In the genomic region with DNA sequence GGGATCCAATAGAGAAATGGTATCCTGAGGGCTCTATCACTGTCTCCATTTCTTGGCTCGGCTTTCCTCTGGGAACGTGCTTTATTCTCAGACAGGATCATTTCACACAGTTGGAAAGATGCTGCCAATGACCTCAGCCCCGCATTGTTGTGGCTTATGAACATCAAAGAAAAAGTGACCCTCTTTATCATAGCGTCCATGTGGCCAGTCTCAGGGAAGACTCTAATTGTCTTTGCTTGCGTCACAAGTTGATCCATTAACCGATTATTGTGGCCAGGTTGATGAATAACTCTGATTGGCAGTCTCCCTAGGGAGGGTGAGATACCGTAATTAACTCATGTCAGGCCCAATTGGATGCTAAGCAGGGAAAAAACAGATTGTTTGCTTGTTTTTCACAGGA, we compare ENCODE assay signal across 1 cellular context.
TF ChIP-seq lines count a peak whose summit lies in the region.

No MANE protein-coding gene starts in this region.

TF ChIP-seq in K562, 482 proteins besides CTCF, POLR2A, EP300 and RAD21:
- no peak for TF ChIP-seq XRCC4 (IDR thresholded peaks at IDR 0.05; ENCODE audit: extremely low read depth, insufficient read depth, insufficient read length)
- TF ChIP-seq LEF1 (IDR thresholded peaks at IDR 0.05) = peak; percentile 30; the same call in 1 of the 2 replicates
- no peak for TF ChIP-seq EGR1 (conservative IDR thresholded peaks at IDR 0.05)
- TF ChIP-seq ETV1 (tag; conservative IDR thresholded peaks at IDR 0.05; ENCODE audit: low read depth) = no peak
- TF ChIP-seq, protein P1, sequence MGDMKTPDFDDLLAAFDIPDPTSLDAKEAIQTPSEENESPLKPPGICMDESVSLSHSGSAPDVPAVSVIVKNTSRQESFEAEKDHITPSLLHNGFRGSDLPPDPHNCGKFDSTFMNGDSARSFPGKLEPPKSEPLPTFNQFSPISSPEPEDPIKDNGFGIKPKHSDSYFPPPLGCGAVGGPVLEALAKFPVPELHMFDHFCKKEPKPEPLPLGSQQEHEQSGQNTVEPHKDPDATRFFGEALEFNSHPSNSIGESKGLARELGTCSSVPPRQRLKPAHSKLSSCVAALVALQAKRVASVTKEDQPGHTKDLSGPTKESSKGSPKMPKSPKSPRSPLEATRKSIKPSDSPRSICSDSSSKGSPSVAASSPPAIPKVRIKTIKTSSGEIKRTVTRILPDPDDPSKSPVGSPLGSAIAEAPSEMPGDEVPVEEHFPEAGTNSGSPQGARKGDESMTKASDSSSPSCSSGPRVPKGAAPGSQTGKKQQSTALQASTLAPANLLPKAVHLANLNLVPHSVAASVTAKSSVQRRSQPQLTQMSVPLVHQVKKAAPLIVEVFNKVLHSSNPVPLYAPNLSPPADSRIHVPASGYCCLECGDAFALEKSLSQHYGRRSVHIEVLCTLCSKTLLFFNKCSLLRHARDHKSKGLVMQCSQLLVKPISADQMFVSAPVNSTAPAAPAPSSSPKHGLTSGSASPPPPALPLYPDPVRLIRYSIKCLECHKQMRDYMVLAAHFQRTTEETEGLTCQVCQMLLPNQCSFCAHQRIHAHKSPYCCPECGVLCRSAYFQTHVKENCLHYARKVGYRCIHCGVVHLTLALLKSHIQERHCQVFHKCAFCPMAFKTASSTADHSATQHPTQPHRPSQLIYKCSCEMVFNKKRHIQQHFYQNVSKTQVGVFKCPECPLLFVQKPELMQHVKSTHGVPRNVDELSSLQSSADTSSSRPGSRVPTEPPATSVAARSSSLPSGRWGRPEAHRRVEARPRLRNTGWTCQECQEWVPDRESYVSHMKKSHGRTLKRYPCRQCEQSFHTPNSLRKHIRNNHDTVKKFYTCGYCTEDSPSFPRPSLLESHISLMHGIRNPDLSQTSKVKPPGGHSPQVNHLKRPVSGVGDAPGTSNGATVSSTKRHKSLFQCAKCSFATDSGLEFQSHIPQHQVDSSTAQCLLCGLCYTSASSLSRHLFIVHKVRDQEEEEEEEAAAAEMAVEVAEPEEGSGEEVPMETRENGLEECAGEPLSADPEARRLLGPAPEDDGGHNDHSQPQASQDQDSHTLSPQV (IDR thresholded peaks at IDR 0.05) = no peak
- no peak for TF ChIP-seq NFIC (IDR thresholded peaks at IDR 0.05)
- TF ChIP-seq, protein P2, sequence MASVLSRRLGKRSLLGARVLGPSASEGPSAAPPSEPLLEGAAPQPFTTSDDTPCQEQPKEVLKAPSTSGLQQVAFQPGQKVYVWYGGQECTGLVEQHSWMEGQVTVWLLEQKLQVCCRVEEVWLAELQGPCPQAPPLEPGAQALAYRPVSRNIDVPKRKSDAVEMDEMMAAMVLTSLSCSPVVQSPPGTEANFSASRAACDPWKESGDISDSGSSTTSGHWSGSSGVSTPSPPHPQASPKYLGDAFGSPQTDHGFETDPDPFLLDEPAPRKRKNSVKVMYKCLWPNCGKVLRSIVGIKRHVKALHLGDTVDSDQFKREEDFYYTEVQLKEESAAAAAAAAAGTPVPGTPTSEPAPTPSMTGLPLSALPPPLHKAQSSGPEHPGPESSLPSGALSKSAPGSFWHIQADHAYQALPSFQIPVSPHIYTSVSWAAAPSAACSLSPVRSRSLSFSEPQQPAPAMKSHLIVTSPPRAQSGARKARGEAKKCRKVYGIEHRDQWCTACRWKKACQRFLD (CRISPR knock-in tag; IDR thresholded peaks at IDR 0.05) = no peak
- TF ChIP-seq BRF1 (IDR thresholded peaks at IDR 0.05; ENCODE audit: borderline replicate concordance, extremely low read depth, insufficient read length) = no peak
- 0 out of 2 replicates have a peak, but pooled peaks have one; percentile 44 for TF ChIP-seq SOX6 (IDR thresholded peaks at IDR 0.05)
- TF ChIP-seq, protein P3, sequence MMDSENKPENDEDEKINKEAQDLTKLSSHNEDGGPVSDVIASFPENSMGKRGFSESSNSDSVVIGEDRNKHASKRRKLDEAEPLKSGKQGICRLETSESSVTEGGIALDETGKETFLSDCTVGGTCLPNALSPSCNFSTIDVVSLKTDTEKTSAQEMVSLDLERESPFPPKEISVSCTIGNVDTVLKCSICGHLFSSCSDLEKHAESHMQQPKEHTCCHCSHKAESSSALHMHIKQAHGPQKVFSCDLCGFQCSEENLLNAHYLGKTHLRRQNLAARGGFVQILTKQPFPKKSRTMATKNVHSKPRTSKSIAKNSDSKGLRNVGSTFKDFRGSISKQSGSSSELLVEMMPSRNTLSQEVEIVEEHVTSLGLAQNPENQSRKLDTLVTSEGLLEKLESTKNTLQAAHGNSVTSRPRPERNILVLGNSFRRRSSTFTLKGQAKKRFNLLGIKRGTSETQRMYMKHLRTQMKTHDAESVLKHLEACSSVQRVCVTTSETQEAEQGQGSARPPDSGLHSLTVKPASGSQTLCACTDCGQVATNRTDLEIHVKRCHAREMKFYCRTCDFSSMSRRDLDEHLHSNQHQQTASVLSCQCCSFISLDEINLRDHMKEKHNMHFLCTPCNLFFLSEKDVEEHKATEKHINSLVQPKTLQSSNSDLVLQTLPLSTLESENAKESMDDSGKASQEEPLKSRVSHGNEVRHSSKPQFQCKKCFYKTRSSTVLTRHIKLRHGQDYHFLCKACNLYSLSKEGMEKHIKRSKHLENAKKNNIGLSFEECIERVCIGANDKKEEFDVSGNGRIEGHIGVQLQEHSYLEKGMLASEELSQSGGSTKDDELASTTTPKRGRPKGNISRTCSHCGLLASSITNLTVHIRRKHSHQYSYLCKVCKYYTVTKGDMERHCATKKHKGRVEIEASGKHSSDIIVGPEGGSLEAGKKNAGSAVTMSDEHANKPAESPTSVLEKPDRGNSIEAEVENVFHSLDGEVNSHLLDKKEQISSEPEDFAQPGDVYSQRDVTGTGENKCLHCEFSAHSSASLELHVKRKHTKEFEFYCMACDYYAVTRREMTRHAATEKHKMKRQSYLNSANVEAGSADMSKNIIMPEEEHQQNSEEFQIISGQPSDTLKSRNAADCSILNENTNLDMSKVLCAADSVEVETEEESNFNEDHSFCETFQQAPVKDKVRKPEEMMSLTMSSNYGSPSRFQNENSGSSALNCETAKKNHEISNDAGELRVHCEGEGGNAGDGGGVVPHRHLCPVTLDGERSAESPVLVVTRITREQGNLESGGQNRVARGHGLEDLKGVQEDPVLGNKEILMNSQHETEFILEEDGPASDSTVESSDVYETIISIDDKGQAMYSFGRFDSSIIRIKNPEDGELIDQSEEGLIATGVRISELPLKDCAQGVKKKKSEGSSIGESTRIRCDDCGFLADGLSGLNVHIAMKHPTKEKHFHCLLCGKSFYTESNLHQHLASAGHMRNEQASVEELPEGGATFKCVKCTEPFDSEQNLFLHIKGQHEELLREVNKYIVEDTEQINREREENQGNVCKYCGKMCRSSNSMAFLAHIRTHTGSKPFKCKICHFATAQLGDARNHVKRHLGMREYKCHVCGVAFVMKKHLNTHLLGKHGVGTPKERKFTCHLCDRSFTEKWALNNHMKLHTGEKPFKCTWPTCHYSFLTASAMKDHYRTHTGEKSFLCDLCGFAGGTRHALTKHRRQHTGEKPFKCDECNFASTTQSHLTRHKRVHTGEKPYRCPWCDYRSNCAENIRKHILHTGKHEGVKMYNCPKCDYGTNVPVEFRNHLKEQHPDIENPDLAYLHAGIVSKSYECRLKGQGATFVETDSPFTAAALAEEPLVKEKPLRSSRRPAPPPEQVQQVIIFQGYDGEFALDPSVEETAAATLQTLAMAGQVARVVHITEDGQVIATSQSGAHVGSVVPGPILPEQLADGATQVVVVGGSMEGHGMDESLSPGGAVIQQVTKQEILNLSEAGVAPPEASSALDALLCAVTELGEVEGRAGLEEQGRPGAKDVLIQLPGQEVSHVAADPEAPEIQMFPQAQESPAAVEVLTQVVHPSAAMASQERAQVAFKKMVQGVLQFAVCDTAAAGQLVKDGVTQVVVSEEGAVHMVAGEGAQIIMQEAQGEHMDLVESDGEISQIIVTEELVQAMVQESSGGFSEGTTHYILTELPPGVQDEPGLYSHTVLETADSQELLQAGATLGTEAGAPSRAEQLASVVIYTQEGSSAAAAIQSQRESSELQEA (IDR thresholded peaks at IDR 0.05; ENCODE audit: low read depth) = no peak
- no peak for TF ChIP-seq HSF4 (CRISPR knock-in tag; IDR thresholded peaks at IDR 0.05; ENCODE audit: borderline replicate concordance)
- TF ChIP-seq NUFIP1 (IDR thresholded peaks at IDR 0.05; ENCODE audit: partially characterized antibody) = no peak
- no peak for TF ChIP-seq NFRKB (IDR thresholded peaks at IDR 0.05; ENCODE audit: low read depth)
TF ChIP-seq in K562: peak in this region for 2.
